8 cellular contexts compared by ENCODE assay signal in genomic region chr17:82449136-82449882, GRCh38. TPM values are rescaled to one million over a fixed set of nuclear protein-coding genes. Genes with fewer than 3 reads are reported as not detected.
DNase-seq lines count a peak whose midpoint lies in the region; ATAC-seq and TF ChIP-seq lines count a peak whose summit lies in the region.

No MANE protein-coding gene starts in this region.

- no peak overlapping the region for H3K27ac ChIP-seq in SK-N-MC
- H3K27ac ChIP-seq in adrenal gland = peak overlapping the region; percentile 69 to 90 (median 83)
- H3K27ac ChIP-seq in lower lobe of right lung = peak overlapping the region; percentile 95

- no peak for TF ChIP-seq POLR2A in adrenal gland (IDR thresholded peaks at IDR 0.05)

- no peak for DNase-seq in SK-N-MC (ENCODE audit: low read depth, low spot score)
- peak in 3 of 7 donors; percentile 31 to 62 (median 50) for DNase-seq in adrenal gland
- no peak for DNase-seq in lower lobe of right lung
- DNase-seq in stimulated activated CD8-positive, alpha-beta memory T cell treated with anti-CD3 and anti-CD28 coated beads, Interleukin-2, amount 100 ng/mL, for 48 hours (ENCODE audit: low read depth in 2 of 2) = peak; percentile 30 to 58
- DNase-seq in LoVo (ENCODE audit: low spot score) = no peak

- ATAC-seq in GM18907 (IDR thresholded peaks at IDR 0.05; ENCODE audit: unreplicated experiment) = peak; percentile 69
- ATAC-seq in HG02981 (IDR thresholded peaks at IDR 0.05; ENCODE audit: unreplicated experiment) = peak; percentile 54
- peak; percentile 11 to 34 for ATAC-seq in lower lobe of right lung
- no peak for ATAC-seq in GM18520 (IDR thresholded peaks at IDR 0.05; ENCODE audit: unreplicated experiment)

- 71 to 86% (median 79%) methylated on average over 19 to 29 of the region's 29 CpGs for WGBS in adrenal gland, 4 donors

- H3K4me1 ChIP-seq in adrenal gland (replicated peaks in 1 of 2) (peaks cover 11 to 31% of the 10 kb centered on the region in 2 donors), lower lobe of right lung (peaks cover 50% of the 10 kb centered on the region)

- TF ChIP-seq CTCF in adrenal gland (IDR thresholded peaks at IDR 0.05) (no peak), lower lobe of right lung (IDR thresholded peaks at IDR 0.05) (no peak)

- peak overlapping the region; percentile 96 for H3K9ac ChIP-seq in SK-N-MC (ENCODE audit: insufficient read length)

- no peaks in the 10 kb centered on the region for H3K27me3 ChIP-seq in adrenal gland
- no peaks in the 10 kb centered on the region for H3K27me3 ChIP-seq in lower lobe of right lung (ENCODE audit: low read depth)

- no peaks in the 10 kb centered on the region for H3K9me3 ChIP-seq in SK-N-MC (ENCODE audit: low read depth, low read length)
- H3K9me3 ChIP-seq in adrenal gland (replicated peaks in 1 of 3) = no peaks in the 10 kb centered on the region
- H3K9me3 ChIP-seq in lower lobe of right lung = no peaks in the 10 kb centered on the region

- H3K36me3 ChIP-seq in SK-N-MC (ENCODE audit: insufficient read depth, low read length) = no peaks in the 10 kb centered on the region
- no peaks in the 10 kb centered on the region for H3K36me3 ChIP-seq in adrenal gland (replicated peaks in 1 of 2)
- H3K36me3 ChIP-seq in lower lobe of right lung = peaks cover 24% of the 10 kb centered on the region

- H3K4me3 ChIP-seq in SK-N-MC (peak overlapping the region; percentile 90), adrenal gland (peak overlapping the region in 1 of 4 donors; percentile 73), lower lobe of right lung (peak overlapping the region; percentile 97)

- intact Hi-C loops in adrenal gland (cut with DNase I) (no loop called here), lower lobe of right lung (cut with DNase I) (no loop called here)

RNA-seq across cellular contexts. Expression of gene CYBC1, which starts 1.2 kb away (rescaled TPM):
- total RNA-seq in adrenal gland = 100 to 1,000 TPM in 3 of 8 donors, 10 to 100 TPM in 5; 53.7 to 160 (median 88.2) TPM
- polyA plus RNA-seq in adrenal gland = 10 to 100 TPM; 38.9 to 73.9 (median 61.2) TPM
- total RNA-seq in lower lobe of right lung = 132 TPM

RNA-seq across cellular contexts. Expression of gene NARF, which starts 9.2 kb away (rescaled TPM):
- 10 to 100 TPM; 21.8 to 65.6 (median 55.1) TPM for total RNA-seq in adrenal gland
- polyA plus RNA-seq in adrenal gland = 100 to 1,000 TPM in 2 of 3 donors, 10 to 100 TPM in 1; 26.3 to 198 (median 116) TPM
- 54.9 TPM for total RNA-seq in lower lobe of right lung

RNA-seq across cellular contexts. Expression of gene OGFOD3, which starts 30.9 kb away (rescaled TPM):
- total RNA-seq in adrenal gland = 100 to 1,000 TPM in 1 of 8 donors, 10 to 100 TPM in 7; 38.7 to 131 (median 56.8) TPM
- polyA plus RNA-seq in adrenal gland = 10 to 100 TPM; 17.9 to 39.8 (median 34.1) TPM
- total RNA-seq in lower lobe of right lung = 27.1 TPM

RNA-seq across cellular contexts. Expression of gene HEXD, which starts 31.2 kb away (rescaled TPM):
- total RNA-seq in adrenal gland = 100 to 1,000 TPM in 1 of 8 donors, 10 to 100 TPM in 7; 16.2 to 104 (median 43.8) TPM
- polyA plus RNA-seq in adrenal gland = 100 to 1,000 TPM in 2 of 3 donors, 1 to 10 TPM in 1; 8.9 to 292 (median 198) TPM
- total RNA-seq in lower lobe of right lung = 60.2 TPM

Comparison
In these comparisons a context has a peak if more than half of its experiments do, and no peak if none do; other contexts are left out.
1. DNase-seq: peak in stimulated activated CD8-positive, alpha-beta memory T cell treated with anti-CD3 and anti-CD28 coated beads, Interleukin-2, amount 100 ng/mL, for 48 hours (2 of 2); none in SK-N-MC (single experiment), lower lobe of right lung (single experiment) and LoVo (single experiment).